Comparison of ENCODE assay signal across 8 cellular contexts in genomic region chr17:3004150-3004801, GRCh38. TPM values are rescaled to one million over a fixed set of nuclear protein-coding genes. Genes with fewer than 3 reads are reported as not detected.
A peak's percentile ranks its signal among the peaks of the same experiment; 100 is the strongest.
DNase-seq lines count a peak whose midpoint lies in the region; ATAC-seq and TF ChIP-seq lines count a peak whose summit lies in the region.

No MANE protein-coding gene starts in this region.

- DNase-seq in HFF-Myc (ENCODE audit: extremely low read depth, low read depth), result peak; percentile 78
- DNase-seq in NCI-H526 treated with DMSO at 0.1 percent for 48 hours (lab: John Stamatoyannopoulos, UW), result peak; percentile 46
- DNase-seq in activated T-cell treated with anti-CD3 and anti-CD28 coated beads for 4 hours, result peak; percentile 40
- DNase-seq in esophagus muscularis mucosa (ENCODE audit: extremely low spot score), result peak; percentile 98
- DNase-seq in naive thymus-derived CD4-positive, alpha-beta T cell, result peak in 8 of 9 donors; percentile 61 to 76 (median 72)
- peak; percentile 53 to 83 (median 64) for DNase-seq in stimulated activated naive CD4-positive, alpha-beta T cell (lab: John Stamatoyannopoulos, UW)
- DNase-seq in AML-193 (lab: John Stamatoyannopoulos, UW), result no peak

- H4K20me1 ChIP-seq in BLaER1, result peaks cover 58% of the 10 kb centered on the region

- TF ChIP-seq CTCF in HFF-Myc (IDR thresholded peaks at IDR 0.05; ENCODE audit: low read depth, low read length, missing control alignments) (no peak), esophagus muscularis mucosa (IDR thresholded peaks at IDR 0.05) (no peak)

- intact Hi-C loops in esophagus muscularis mucosa (cut with DNase I), result no loop called here
- intact Hi-C loops in naive thymus-derived CD4-positive, alpha-beta T cell (cut with micrococcal nuclease), result loop anchor here in 1 of 2 donors (1.0 to 5.0 kb wide), 2 partner anchors 44 to 72 kb away; no protein-coding TSS in a partner anchor

- H3K27me3 ChIP-seq in BLaER1 (no peaks in the 10 kb centered on the region), esophagus muscularis mucosa (no peaks in the 10 kb centered on the region)
- no peaks in the 10 kb centered on the region for H3K27me3 ChIP-seq in naive thymus-derived CD4-positive, alpha-beta T cell (ENCODE audit: control insufficient read depth in 2 of 2, insufficient read depth in 2 of 2, low read length in 2 of 2)

- H3K4me2 ChIP-seq in BLaER1, result peak overlapping the region; percentile 98

- no peak for TF ChIP-seq EP300 in esophagus muscularis mucosa (IDR thresholded peaks at IDR 0.05)

- H3K4me1 Mint-ChIP-seq in naive thymus-derived CD4-positive, alpha-beta T cell, result peaks cover 0 to 36% (median 23%) of the 10 kb centered on the region in 7 donors

- peak overlapping the region in 8 of 9 donors; percentile 72 to 92 (median 86) for H3K27ac Mint-ChIP-seq in naive thymus-derived CD4-positive, alpha-beta T cell

- POLR2A ChIA-PET in naive thymus-derived CD4-positive, alpha-beta T cell (lab: Charles Lee), result interaction anchor here (0.6 kb wide), 1 partner anchor 717 kb away, joined by 5 read pairs; no protein-coding TSS in a partner anchor

- peak overlapping the region; percentile 90 for H3K27ac ChIP-seq in BLaER1
- peak overlapping the region; percentile 88 to 90 (median 89) for H3K27ac ChIP-seq in esophagus muscularis mucosa (replicated peaks in 1 of 4)
- peak overlapping the region; percentile 48 for H3K27ac ChIP-seq in naive thymus-derived CD4-positive, alpha-beta T cell (ENCODE audit: low read depth, low read length)

- H3K36me3 ChIP-seq in BLaER1 (peaks cover 55% of the 10 kb centered on the region), esophagus muscularis mucosa (peaks cover 0 to 22% (median 9%) of the 10 kb centered on the region in 4 donors)
- peaks cover 0 to 15% (median 9%) of the 10 kb centered on the region in 3 experiments for H3K36me3 ChIP-seq in naive thymus-derived CD4-positive, alpha-beta T cell (ENCODE audit: control insufficient read depth in 2 of 3, insufficient read depth in 3 of 3, low read length in 3 of 3)

- ATAC-seq in naive thymus-derived CD4-positive, alpha-beta T cell, result peak; percentile 87

- WGBS in esophagus muscularis mucosa, result 6% methylated on average over 17 of the region's 36 CpGs

- H3K4me3 Mint-ChIP-seq in naive thymus-derived CD4-positive, alpha-beta T cell, result peak overlapping the region in 9 of 10 donors; percentile 79 to 88 (median 84)

- no peaks in the 10 kb centered on the region for H3K27me3 Mint-ChIP-seq in naive thymus-derived CD4-positive, alpha-beta T cell

- CTCF ChIA-PET in naive thymus-derived CD4-positive, alpha-beta T cell (lab: Charles Lee), result interaction anchor here (1.4 kb wide), 1 partner anchor 218 kb away, joined by 6 read pairs; no protein-coding TSS in a partner anchor

- H3K9ac ChIP-seq in BLaER1, result peak overlapping the region; percentile 77

- H3K36me3 Mint-ChIP-seq in naive thymus-derived CD4-positive, alpha-beta T cell, result peaks cover 0 to 12% (median 5%) of the 10 kb centered on the region in 5 donors

- H3K9me3 ChIP-seq in BLaER1, result no peaks in the 10 kb centered on the region
- no peaks in the 10 kb centered on the region for H3K9me3 ChIP-seq in esophagus muscularis mucosa
- H3K9me3 ChIP-seq in naive thymus-derived CD4-positive, alpha-beta T cell (ENCODE audit: control insufficient read depth in 2 of 3, low read length in 3 of 3), result no peaks in the 10 kb centered on the region

- no peak for TF ChIP-seq POLR2A in esophagus muscularis mucosa (IDR thresholded peaks at IDR 0.05; ENCODE audit: low read depth)

- H3K4me1 ChIP-seq in BLaER1 (peaks cover 77% of the 10 kb centered on the region), esophagus muscularis mucosa (peaks cover 36 to 37% (median 37%) of the 10 kb centered on the region in 4 donors)
- peaks cover 0 to 21% of the 10 kb centered on the region in 2 donors for H3K4me1 ChIP-seq in naive thymus-derived CD4-positive, alpha-beta T cell (ENCODE audit: control insufficient read depth in 2 of 2, insufficient read depth in 2 of 2, low read length in 2 of 2)

- peaks cover 0 to 2% (median 0%) of the 10 kb centered on the region in 11 donors for H3K9me3 Mint-ChIP-seq in naive thymus-derived CD4-positive, alpha-beta T cell

- H3K4me3 ChIP-seq in BLaER1, result peak overlapping the region; percentile 58
- H3K4me3 ChIP-seq in HFF-Myc (replicated peaks; ENCODE audit: low read depth, low read length), result no peak overlapping the region
- H3K4me3 ChIP-seq in esophagus muscularis mucosa, result peak overlapping the region; percentile 30 to 54 (median 45)
- peak overlapping the region; percentile 57 for H3K4me3 ChIP-seq in naive thymus-derived CD4-positive, alpha-beta T cell (ENCODE audit: low read length)

RNA-seq across cellular contexts. Expression of gene OR1D5, which starts 59.1 kb away (rescaled TPM):
- total RNA-seq in esophagus muscularis mucosa, result not detected
- not detected for total RNA-seq in naive thymus-derived CD4-positive, alpha-beta T cell
- not detected for polyA plus RNA-seq in naive thymus-derived CD4-positive, alpha-beta T cell

Comparison
In these comparisons a context has a peak if more than half of its experiments do, and no peak if none do; other contexts are left out.
1. DNase-seq: peak in HFF-Myc (single experiment), NCI-H526 treated with DMSO at 0.1 percent for 48 hours (single experiment), activated T-cell treated with anti-CD3 and anti-CD28 coated beads for 4 hours (single experiment), esophagus muscularis mucosa (single experiment), naive thymus-derived CD4-positive, alpha-beta T cell (8 of 9) and stimulated activated naive CD4-positive, alpha-beta T cell (6 of 6); none in AML-193 (0 of 2).
2. Peak in every context shown above with its lines, with median percentiles within 50 percentile points of each other: H3K27ac ChIP-seq.